Comparison of ENCODE assay signal across 15 cellular contexts in the genomic region with DNA sequence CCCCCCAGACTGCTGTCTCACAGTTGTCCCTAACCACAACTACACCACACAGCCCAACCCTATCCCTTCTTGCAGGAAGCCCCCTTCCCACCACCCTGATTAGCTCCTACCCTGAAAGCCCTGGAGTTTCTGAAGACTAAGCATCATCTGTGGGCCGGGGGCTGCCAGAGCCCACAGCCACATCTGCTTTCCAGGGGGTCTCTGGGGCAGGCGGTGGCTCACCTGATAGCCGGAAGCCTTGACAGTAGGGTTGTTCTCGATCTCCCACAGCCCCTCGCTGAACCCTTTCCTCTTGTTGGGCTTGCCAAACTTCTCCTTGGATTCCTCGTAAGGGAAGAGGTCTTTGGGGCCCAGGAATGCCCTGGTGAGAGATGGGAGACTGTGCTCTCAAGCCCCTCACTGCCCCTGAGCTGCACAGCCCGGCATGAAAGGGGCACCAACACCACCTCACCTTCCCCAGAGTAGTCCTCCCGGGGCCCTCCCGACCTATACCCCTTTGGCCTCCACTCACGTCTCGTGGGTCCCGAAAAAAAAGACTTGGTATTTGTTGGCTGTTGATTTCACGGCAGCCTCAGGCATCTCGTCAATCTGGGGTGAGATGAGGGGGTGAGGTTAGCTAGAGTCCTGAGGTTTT. TPM values are rescaled to one million over a fixed set of nuclear protein-coding genes. Genes with fewer than 3 reads are reported as not detected.
DNase-seq lines count a peak whose midpoint lies in the region; ATAC-seq and TF ChIP-seq lines count a peak whose summit lies in the region.
"Had no signal": no experiment of that assay in that cellular context is flagged by ENCODE, and none has a peak within 500 bp of the region (broad histone marks: within the 10 kb centered on the region; RNA-seq: fewer than 3 reads in every experiment).

No MANE protein-coding gene starts in this region.

- no peak for TF ChIP-seq CTCF in tibial nerve (IDR thresholded peaks at IDR 0.05)

- TF ChIP-seq EP300 in tibial nerve (IDR thresholded peaks at IDR 0.05) = no peak

- no peaks in the 10 kb centered on the region for H3K9me3 Mint-ChIP-seq in activated naive CD4-positive, alpha-beta T cell treated with anti-CD3 and anti-CD28 coated beads, Interleukin-2, amount 50 U/mL, for 24 hours
- no peaks in the 10 kb centered on the region for H3K9me3 Mint-ChIP-seq in activated naive CD4-positive, alpha-beta T cell treated with anti-CD3 and anti-CD28 coated beads, Interleukin-2, amount 50 U/mL, for 72 hours
- no peaks in the 10 kb centered on the region for H3K9me3 Mint-ChIP-seq in activated naive CD8-positive, alpha-beta T cell (ENCODE audit: low read depth)

- peaks cover 18% of the 10 kb centered on the region for H3K36me3 Mint-ChIP-seq in activated naive CD4-positive, alpha-beta T cell treated with anti-CD3 and anti-CD28 coated beads, Interleukin-2, amount 50 U/mL, for 24 hours
- H3K36me3 Mint-ChIP-seq in activated naive CD4-positive, alpha-beta T cell treated with anti-CD3 and anti-CD28 coated beads, Interleukin-2, amount 50 U/mL, for 72 hours = peaks cover 40 to 67% of the 10 kb centered on the region in 2 donors
- peaks cover 12% of the 10 kb centered on the region for H3K36me3 Mint-ChIP-seq in activated naive CD8-positive, alpha-beta T cell

- H3K27me3 ChIP-seq in tibial nerve = no peaks in the 10 kb centered on the region
- H3K27me3 ChIP-seq: body of pancreas, foreskin keratinocyte had no signal

- H3K27ac ChIP-seq in mesodermal cell (ENCODE audit: low read depth, low read length, severe bottlenecking) (peak overlapping the region; percentile 49), tibial nerve (peak overlapping the region; percentile 23 to 100 (median 96))
- H3K27ac ChIP-seq: C4-2B, foreskin keratinocyte had no signal

- H3K4me1 ChIP-seq in mesodermal cell (ENCODE audit: control insufficient read depth, insufficient read depth, low read length, poor library complexity, severe bottlenecking) (peaks cover 42% of the 10 kb centered on the region), tibial nerve (peaks cover 0 to 78% (median 52%) of the 10 kb centered on the region in 4 donors)

- DNase-seq in activated naive CD4-positive, alpha-beta T cell treated with anti-CD3 and anti-CD28 coated beads, Interleukin-2, amount 50 U/mL, for 72 hours (ENCODE audit: low spot score in 2 of 2) = no peak
- DNase-seq in tibial nerve (ENCODE audit: low spot score in 2 of 2) = no peak
- DNase-seq in G401 (ENCODE audit: low spot score) = no peak
- DNase-seq in activated CD4-positive, alpha-beta T cell treated with anti-CD3 and anti-CD28 coated beads, Interleukin-2, amount 50 U/mL, for 1 hour = no peak
- DNase-seq: activated CD4-positive, CD25-positive, alpha-beta regulatory T cell treated with anti-CD3 and anti-CD28 coated beads, Interleukin-2, amount 50 U/mL, for 72 hours; body of pancreas; foreskin keratinocyte; NCI-H1105 treated with DMSO at 0.1 percent for 48 hours; OCI-M1 had no signal

- 91 to 97% methylated on average over 4 to 7 of the region's 14 CpGs for WGBS in mesodermal cell (ENCODE audit: insufficient coverage in 2 of 2), 2 experiments
- WGBS in tibial nerve, 2 donors = 75% methylated on average over 14 of the region's 14 CpGs

- H3K27me3 Mint-ChIP-seq in activated naive CD4-positive, alpha-beta T cell treated with anti-CD3 and anti-CD28 coated beads, Interleukin-2, amount 50 U/mL, for 24 hours = no peaks in the 10 kb centered on the region
- no peaks in the 10 kb centered on the region for H3K27me3 Mint-ChIP-seq in activated naive CD8-positive, alpha-beta T cell

- TF ChIP-seq POLR2A in tibial nerve (IDR thresholded peaks at IDR 0.05) = no peak

- no peaks in the 10 kb centered on the region for H3K9me3 ChIP-seq in mesodermal cell (ENCODE audit: control insufficient read depth, low read length)
- H3K9me3 ChIP-seq in tibial nerve = no peaks in the 10 kb centered on the region
- H3K9me3 ChIP-seq: body of pancreas, mucosa of descending colon had no signal

- in situ Hi-C loops in G401 (cut with HindIII; ENCODE audit: low sequenced_read_pairs) = no loop called here

- peak overlapping the region; percentile 86 for H3K27ac Mint-ChIP-seq in activated naive CD4-positive, alpha-beta T cell treated with anti-CD3 and anti-CD28 coated beads, Interleukin-2, amount 50 U/mL, for 24 hours
- peak overlapping the region in 1 of 2 donors; percentile 89 for H3K27ac Mint-ChIP-seq in activated naive CD4-positive, alpha-beta T cell treated with anti-CD3 and anti-CD28 coated beads, Interleukin-2, amount 50 U/mL, for 72 hours
- peak overlapping the region; percentile 75 for H3K27ac Mint-ChIP-seq in activated naive CD8-positive, alpha-beta T cell

- no peak overlapping the region for H3K4me3 Mint-ChIP-seq in activated naive CD4-positive, alpha-beta T cell treated with anti-CD3 and anti-CD28 coated beads, Interleukin-2, amount 50 U/mL, for 24 hours
- H3K4me3 Mint-ChIP-seq in activated naive CD8-positive, alpha-beta T cell = no peak overlapping the region

- H3K4me1 Mint-ChIP-seq in activated naive CD4-positive, alpha-beta T cell treated with anti-CD3 and anti-CD28 coated beads, Interleukin-2, amount 50 U/mL, for 24 hours = peaks cover 57% of the 10 kb centered on the region
- H3K4me1 Mint-ChIP-seq in activated naive CD8-positive, alpha-beta T cell (ENCODE audit: low read depth) = peaks cover 55% of the 10 kb centered on the region

- H3K36me3 ChIP-seq in mesodermal cell (ENCODE audit: control insufficient read depth, insufficient read depth, low read length) = peaks cover 57% of the 10 kb centered on the region
- peaks cover 0 to 36% (median 15%) of the 10 kb centered on the region in 3 donors for H3K36me3 ChIP-seq in tibial nerve

- no peak for ATAC-seq in activated naive CD4-positive, alpha-beta T cell treated with anti-CD3 and anti-CD28 coated beads, Interleukin-2, amount 50 U/mL, for 72 hours
- no peak for ATAC-seq in HG03108 (IDR thresholded peaks at IDR 0.05; ENCODE audit: unreplicated experiment)
- ATAC-seq: body of pancreas, foreskin keratinocyte, mucosa of descending colon had no signal

- H3K4me3 ChIP-seq in mesodermal cell (ENCODE audit: extremely low read depth, insufficient read depth, low read length, poor library complexity, severe bottlenecking) (no peak overlapping the region), tibial nerve (no peak overlapping the region)
- H3K4me3 ChIP-seq: body of pancreas, mucosa of descending colon had no signal

RNA-seq across cellular contexts. Expression of gene MRPL24, which starts 4.0 kb away (rescaled TPM):
- total RNA-seq in activated naive CD4-positive, alpha-beta T cell treated with anti-CD3 and anti-CD28 coated beads, Interleukin-2, amount 50 U/mL, for 72 hours = 10 to 100 TPM; 61.4 to 70.4 TPM
- 42.2 TPM for polyA plus RNA-seq in mesodermal cell (2013, experiment 1 of 2)
- polyA plus RNA-seq in mesodermal cell (2013, experiment 2 of 2) = 38.4 TPM
- total RNA-seq in tibial nerve = 10 to 100 TPM; 48.6 to 90.4 (median 66.2) TPM
- 34.2 and 88.7 TPM in 2 replicates for total RNA-seq in G401 (2014; rRNA removed; shearing (Covaris generic))

RNA-seq across cellular contexts. Expression of gene HDGF, which starts 6.6 kb away (rescaled TPM):
- 100 to 1,000 TPM; 281 to 325 TPM for total RNA-seq in activated naive CD4-positive, alpha-beta T cell treated with anti-CD3 and anti-CD28 coated beads, Interleukin-2, amount 50 U/mL, for 72 hours
- polyA plus RNA-seq in mesodermal cell (2013, experiment 1 of 2) = 265 TPM
- 248 TPM for polyA plus RNA-seq in mesodermal cell (2013, experiment 2 of 2)
- total RNA-seq in tibial nerve = 100 to 1,000 TPM; 120 to 177 (median 157) TPM
- total RNA-seq in G401 (2014; rRNA removed; shearing (Covaris generic)) = 481 and 510 TPM in 2 replicates

RNA-seq across cellular contexts. Expression of gene ISG20L2, which starts 16.3 kb away (rescaled TPM):
- 10 to 100 TPM; 46.2 to 50.7 TPM for total RNA-seq in activated naive CD4-positive, alpha-beta T cell treated with anti-CD3 and anti-CD28 coated beads, Interleukin-2, amount 50 U/mL, for 72 hours
- polyA plus RNA-seq in mesodermal cell (2013, experiment 1 of 2) = 31.7 TPM
- 24.1 TPM for polyA plus RNA-seq in mesodermal cell (2013, experiment 2 of 2)
- total RNA-seq in tibial nerve = 10 to 100 TPM; 10.1 to 24.9 (median 18.6) TPM
- 29.8 and 31.9 TPM in 2 replicates for total RNA-seq in G401 (2014; rRNA removed; shearing (Covaris generic))

RNA-seq across cellular contexts. Expression of gene METTL25B, which starts 16.6 kb away (rescaled TPM):
- 10 to 100 TPM; 39.4 to 64.9 TPM for total RNA-seq in activated naive CD4-positive, alpha-beta T cell treated with anti-CD3 and anti-CD28 coated beads, Interleukin-2, amount 50 U/mL, for 72 hours
- polyA plus RNA-seq in mesodermal cell (2013, experiment 1 of 2) = 31.7 TPM
- 24.9 TPM for polyA plus RNA-seq in mesodermal cell (2013, experiment 2 of 2)
- 10 to 100 TPM; 36.5 to 50.1 (median 46.0) TPM for total RNA-seq in tibial nerve
- total RNA-seq in G401 (2014; rRNA removed; shearing (Covaris generic)) = 24.6 and 54.8 TPM in 2 replicates

RNA-seq across cellular contexts. Expression of gene PRCC, which starts 22.4 kb away (rescaled TPM):
- 10 to 100 TPM; 44.5 to 72.1 TPM for total RNA-seq in activated naive CD4-positive, alpha-beta T cell treated with anti-CD3 and anti-CD28 coated beads, Interleukin-2, amount 50 U/mL, for 72 hours
- polyA plus RNA-seq in mesodermal cell (2013, experiment 1 of 2) = 88.8 TPM
- 79.1 TPM for polyA plus RNA-seq in mesodermal cell (2013, experiment 2 of 2)
- total RNA-seq in tibial nerve = 10 to 100 TPM; 25.1 to 44.6 (median 30.8) TPM
- 45.4 and 51.1 TPM in 2 replicates for total RNA-seq in G401 (2014; rRNA removed; shearing (Covaris generic))
